11 cellular contexts compared by ENCODE assay signal in genomic region chr11:62538470-62539237, GRCh38. TPM values are rescaled to one million over a fixed set of nuclear protein-coding genes. Genes with fewer than 3 reads are reported as not detected.
DNase-seq lines count a peak whose midpoint lies in the region; ATAC-seq and TF ChIP-seq lines count a peak whose summit lies in the region.
"Had no signal": no experiment of that assay in that cellular context is flagged by ENCODE, and none has a peak within 500 bp of the region (broad histone marks: within the 10 kb centered on the region; RNA-seq: fewer than 3 reads in every experiment).

No MANE protein-coding gene starts in this region.

- DNase-seq in COLO668 (lab: John Stamatoyannopoulos, UW; ENCODE audit: unreplicated experiment) (peak; percentile 73), NCI-H69 (lab: John Stamatoyannopoulos, UW) (peak; percentile 94), endodermal cell (no peak), psoas muscle (no peak), kidney glomerular epithelial cell (lab: John Stamatoyannopoulos, UW) (no peak)
- DNase-seq in activated CD4-positive, alpha-beta T cell treated with anti-CD3 and anti-CD28 coated beads for 4 hours: no peak

- H3K9me3 ChIP-seq in endodermal cell (ENCODE audit: control insufficient read depth, low read length) (no peaks in the 10 kb centered on the region), psoas muscle (no peaks in the 10 kb centered on the region)
- H3K9me3 ChIP-seq: neutrophil had no signal

- peaks cover 39% of the 10 kb centered on the region for H3K4me1 Mint-ChIP-seq in endodermal cell

- peaks cover 12% of the 10 kb centered on the region for H3K4me1 ChIP-seq in endodermal cell (ENCODE audit: control insufficient read depth, insufficient read depth, low read length)
- peaks cover 69% of the 10 kb centered on the region for H3K4me1 ChIP-seq in psoas muscle

- WGBS in endodermal cell (ENCODE audit: insufficient coverage in 1 of 2, insufficient read length in 1 of 2), 2 experiments: 93 to 94% methylated on average over 17 to 19 of the region's 19 CpGs
- 28 to 43% (median 33%) methylated on average over 19 of the region's 19 CpGs for WGBS in psoas muscle, 3 donors

- no peaks in the 10 kb centered on the region for H3K9me3 Mint-ChIP-seq in endodermal cell

- no peak overlapping the region for H3K9ac ChIP-seq in endodermal cell (ENCODE audit: extremely low read depth, low read length, poor library complexity, severe bottlenecking)

- H3K4me3 ChIP-seq in endodermal cell (ENCODE audit: low read length): no peak overlapping the region
- peak overlapping the region; percentile 91 for H3K4me3 ChIP-seq in psoas muscle
- H3K4me3 ChIP-seq: cardiac muscle cell, SK-N-MC had no signal

- H3K27me3 ChIP-seq in endodermal cell (ENCODE audit: control insufficient read depth, insufficient read depth, low read length, poor library complexity, severe bottlenecking) (no peaks in the 10 kb centered on the region), psoas muscle (ENCODE audit: insufficient read depth in 3 of 3, low read length in 2 of 3) (no peaks in the 10 kb centered on the region)

- TF ChIP-seq CTCF in endodermal cell (conservative IDR thresholded peaks at IDR 0.05): no peak
- no peak for TF ChIP-seq CTCF in psoas muscle (IDR thresholded peaks at IDR 0.05)

- intact Hi-C loops in psoas muscle (cut with DNase I): no loop called here

- H3K27ac Mint-ChIP-seq in endodermal cell: no peak overlapping the region

- peak overlapping the region; percentile 54 for H3K27ac ChIP-seq in endodermal cell (ENCODE audit: low read depth, low read length)
- peak overlapping the region; percentile 99 for H3K27ac ChIP-seq in psoas muscle
- H3K27ac ChIP-seq: cardiac muscle cell, neutrophil, SK-N-MC had no signal

- peaks cover 13% of the 10 kb centered on the region for H3K27me3 Mint-ChIP-seq in endodermal cell (ENCODE audit: insufficient read depth)

- ATAC-seq in psoas muscle (no peak), HG02852 (IDR thresholded peaks at IDR 0.05; ENCODE audit: unreplicated experiment) (no peak), HG03097 (IDR thresholded peaks at IDR 0.05; ENCODE audit: low FRiP score, unreplicated experiment) (no peak)

- H3K36me3 Mint-ChIP-seq in endodermal cell (ENCODE audit: low read depth): peaks cover 34% of the 10 kb centered on the region

- H3K4me3 Mint-ChIP-seq in endodermal cell: no peak overlapping the region

- H3K36me3 ChIP-seq in endodermal cell (ENCODE audit: control insufficient read depth, insufficient read depth, low read length) (peaks cover 49% of the 10 kb centered on the region), psoas muscle (ENCODE audit: insufficient read depth in 1 of 2, low read depth in 1 of 2) (peaks cover 14 to 30% of the 10 kb centered on the region in 2 donors)
- H3K36me3 ChIP-seq: neutrophil had no signal

RNA-seq across cellular contexts. Expression of gene AHNAK, which starts 8.0 kb away (rescaled TPM):
- 100 to 1,000 TPM; 109 to 165 TPM for total RNA-seq in endodermal cell
- polyA plus RNA-seq in endodermal cell (2013, experiment 1 of 2): 18.4 TPM
- polyA plus RNA-seq in endodermal cell (2013, experiment 2 of 2): 24.8 TPM
- total RNA-seq in psoas muscle: 100 to 1,000 TPM; 376 to 679 (median 425) TPM
- 100 to 1,000 TPM in 2 of 3 donors, 10 to 100 TPM in 1; 93.5 to 227 (median 206) TPM for polyA plus RNA-seq in psoas muscle

RNA-seq across cellular contexts. Expression of gene EEF1G, which starts 35.0 kb away (rescaled TPM):
- total RNA-seq in endodermal cell (1,000 to 10,000 TPM; 1,705 to 1,818 TPM), psoas muscle (1,000 to 10,000 TPM; 1,137 to 1,954 (median 1,509) TPM)
- polyA plus RNA-seq in endodermal cell (2013, experiment 1 of 2): 2,069 TPM
- polyA plus RNA-seq in endodermal cell (2013, experiment 2 of 2): 1,897 TPM
- polyA plus RNA-seq in psoas muscle: 1,000 to 10,000 TPM; 1,687 to 2,356 (median 2,243) TPM

RNA-seq across cellular contexts. Expression of gene TUT1, which starts 52.7 kb away (rescaled TPM):
- total RNA-seq in endodermal cell (10 to 100 TPM; 16.0 to 33.5 TPM), psoas muscle (10 to 100 TPM; 14.3 to 23.7 (median 19.6) TPM)
- 22.9 TPM for polyA plus RNA-seq in endodermal cell (2013, experiment 1 of 2)
- polyA plus RNA-seq in endodermal cell (2013, experiment 2 of 2): 19.0 TPM
- 10 to 100 TPM; 12.1 to 15.5 (median 12.7) TPM for polyA plus RNA-seq in psoas muscle

Comparison
In these comparisons a context has a peak if more than half of its experiments do, and no peak if none do; other contexts are left out.
1. DNase-seq: peak in COLO668 (single experiment) and NCI-H69 (single experiment); none in endodermal cell (single experiment), psoas muscle (0 of 2), kidney glomerular epithelial cell (single experiment) and activated CD4-positive, alpha-beta T cell treated with anti-CD3 and anti-CD28 coated beads for 4 hours (0 of 2).